Comparison of ENCODE assay signal across 1 cellular context in the genomic region with DNA sequence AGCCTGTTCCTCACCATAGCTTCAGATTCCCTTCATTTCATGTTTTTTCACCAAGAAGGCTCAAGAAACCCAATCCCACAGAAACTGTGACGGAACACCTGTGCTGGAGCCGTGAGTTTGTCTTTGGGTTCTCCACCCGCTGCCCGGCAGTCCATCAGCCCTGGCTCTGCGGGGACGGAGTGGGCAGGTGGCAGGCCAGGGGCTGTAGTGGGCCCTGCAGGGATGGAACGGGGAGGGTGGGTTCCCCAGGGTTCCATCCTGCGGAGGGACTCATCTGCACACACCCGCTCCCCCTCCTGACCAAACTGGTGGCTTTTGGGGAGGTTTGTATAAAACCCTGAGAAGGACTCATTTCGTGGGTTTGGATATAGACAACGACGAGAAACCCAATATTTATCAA.
TF ChIP-seq lines count a peak whose summit lies in the region.

No MANE protein-coding gene starts in this region.

TF ChIP-seq in IMR-90, 13 proteins besides CTCF, POLR2A, EP300 and RAD21 (continued from another document):
- TF ChIP-seq MXI1 (IDR thresholded peaks at IDR 0.05; ENCODE audit: borderline replicate concordance, low read depth, low read length) (no peak), CEBPB (IDR thresholded peaks at IDR 0.05; ENCODE audit: low read depth, low read length) (no peak), BHLHE40 (IDR thresholded peaks at IDR 0.05; ENCODE audit: low read depth, low read length) (no peak), SMC3 (IDR thresholded peaks at IDR 0.05; ENCODE audit: low read depth, low read length) (no peak), CHD1 (IDR thresholded peaks at IDR 0.05; ENCODE audit: low read depth, low read length) (no peak), MAZ (IDR thresholded peaks at IDR 0.05; ENCODE audit: borderline replicate concordance, low read depth, low read length) (no peak), RFX5 (IDR thresholded peaks at IDR 0.05; ENCODE audit: low read depth, low read length) (no peak), RCOR1 (IDR thresholded peaks at IDR 0.05; ENCODE audit: insufficient replicate concordance, low read length) (no peak), NFE2L2 (IDR thresholded peaks at IDR 0.05; ENCODE audit: low read depth, low read length) (no peak), MAFK (IDR thresholded peaks at IDR 0.05; ENCODE audit: low read depth, low read length) (no peak)
- TF ChIP-seq, protein P1, sequence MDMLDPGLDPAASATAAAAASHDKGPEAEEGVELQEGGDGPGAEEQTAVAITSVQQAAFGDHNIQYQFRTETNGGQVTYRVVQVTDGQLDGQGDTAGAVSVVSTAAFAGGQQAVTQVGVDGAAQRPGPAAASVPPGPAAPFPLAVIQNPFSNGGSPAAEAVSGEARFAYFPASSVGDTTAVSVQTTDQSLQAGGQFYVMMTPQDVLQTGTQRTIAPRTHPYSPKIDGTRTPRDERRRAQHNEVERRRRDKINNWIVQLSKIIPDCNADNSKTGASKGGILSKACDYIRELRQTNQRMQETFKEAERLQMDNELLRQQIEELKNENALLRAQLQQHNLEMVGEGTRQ (IDR thresholded peaks at IDR 0.05; ENCODE audit: low read depth, low read length), result no peak
- TF ChIP-seq, protein P2, sequence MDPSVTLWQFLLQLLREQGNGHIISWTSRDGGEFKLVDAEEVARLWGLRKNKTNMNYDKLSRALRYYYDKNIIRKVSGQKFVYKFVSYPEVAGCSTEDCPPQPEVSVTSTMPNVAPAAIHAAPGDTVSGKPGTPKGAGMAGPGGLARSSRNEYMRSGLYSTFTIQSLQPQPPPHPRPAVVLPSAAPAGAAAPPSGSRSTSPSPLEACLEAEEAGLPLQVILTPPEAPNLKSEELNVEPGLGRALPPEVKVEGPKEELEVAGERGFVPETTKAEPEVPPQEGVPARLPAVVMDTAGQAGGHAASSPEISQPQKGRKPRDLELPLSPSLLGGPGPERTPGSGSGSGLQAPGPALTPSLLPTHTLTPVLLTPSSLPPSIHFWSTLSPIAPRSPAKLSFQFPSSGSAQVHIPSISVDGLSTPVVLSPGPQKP (IDR thresholded peaks at IDR 0.05; ENCODE audit: borderline replicate concordance, low read depth, low read length), result no peak
